Comparison of ENCODE assay signal across 1 cellular context in genomic region chr14:61300209-61300608, GRCh38.
TF ChIP-seq lines count a peak whose summit lies in the region.

No MANE protein-coding gene starts in this region.

TF ChIP-seq in WTC11, 78 proteins besides CTCF, POLR2A, EP300 and RAD21 (continued from another document):
- TF ChIP-seq NR2C2 (CRISPR knock-in tag; IDR thresholded peaks at IDR 0.05) (no peak), ZSCAN18 (CRISPR knock-in tag; IDR thresholded peaks at IDR 0.05) (no peak), RORB (CRISPR knock-in tag; IDR thresholded peaks at IDR 0.05) (no peak)
